In genomic region chr9:129697956-129698757, GRCh38 we compare ENCODE assay signal across 11 cellular contexts. TPM values are rescaled to one million over a fixed set of nuclear protein-coding genes. Genes with fewer than 3 reads are reported as not detected.
DNase-seq lines count a peak whose midpoint lies in the region; ATAC-seq, FAIRE-seq and TF ChIP-seq lines count a peak whose summit lies in the region.
"Had no signal": no experiment of that assay in that cellular context is flagged by ENCODE, and none has a peak within 500 bp of the region (broad histone marks: within the 10 kb centered on the region; RNA-seq: fewer than 3 reads in every experiment).

No MANE protein-coding gene starts in this region.

- H3K36me3 ChIP-seq in HUES6 (ENCODE audit: control insufficient read depth, insufficient read depth, low read length) (no peaks in the 10 kb centered on the region), ectodermal cell (ENCODE audit: control insufficient read depth, insufficient read depth, low read length) (no peaks in the 10 kb centered on the region)
- H3K36me3 ChIP-seq in naive thymus-derived CD4-positive, alpha-beta T cell (ENCODE audit: control insufficient read depth in 2 of 3, insufficient read depth in 3 of 3, low read length in 3 of 3) = no peaks in the 10 kb centered on the region
- H3K36me3 ChIP-seq: pancreas had no signal

- POLR2A ChIA-PET in A549 (lab: Yijun Ruan, JAX) = interaction anchor here (0.5 to 1.4 kb wide), 3 partner anchors 13 to 61 kb away, joined by 3 to 4 read pairs (median 3); no protein-coding TSS in a partner anchor
- POLR2A ChIA-PET in naive thymus-derived CD4-positive, alpha-beta T cell (lab: Charles Lee) = no interaction called here

- no peak for TF ChIP-seq POLR2A in A549 (IDR thresholded peaks at IDR 0.05; ENCODE audit: low read length)

- H3K4me1 ChIP-seq in A549 (peaks cover 17% of the 10 kb centered on the region), HUES6 (ENCODE audit: control insufficient read depth, insufficient read depth, low read length) (peaks cover 19% of the 10 kb centered on the region), ectodermal cell (ENCODE audit: control insufficient read depth, insufficient read depth, low read length) (peaks cover 4% of the 10 kb centered on the region)
- no peaks in the 10 kb centered on the region for H3K4me1 ChIP-seq in naive thymus-derived CD4-positive, alpha-beta T cell (ENCODE audit: control insufficient read depth in 2 of 2, insufficient read depth in 2 of 2, low read length in 2 of 2)

- H3K9ac ChIP-seq in HUES6 (ENCODE audit: low read length) = no peak overlapping the region

- H3K4me3 Mint-ChIP-seq in naive thymus-derived CD4-positive, alpha-beta T cell = peak overlapping the region in 6 of 10 donors; percentile 27 to 85 (median 48)

- H3K36me3 Mint-ChIP-seq in naive thymus-derived CD4-positive, alpha-beta T cell = no peaks in the 10 kb centered on the region

- H3K4me3 ChIP-seq in A549 (peak overlapping the region; percentile 64), HUES6 (ENCODE audit: low read depth, low read length) (peak overlapping the region; percentile 80), ectodermal cell (ENCODE audit: insufficient read depth, low read depth, low read length) (peak overlapping the region; percentile 32)
- no peak overlapping the region for H3K4me3 ChIP-seq in naive thymus-derived CD4-positive, alpha-beta T cell (ENCODE audit: low read length)

- peaks cover 25 to 61% (median 33%) of the 10 kb centered on the region in 5 donors for H3K27me3 Mint-ChIP-seq in naive thymus-derived CD4-positive, alpha-beta T cell

- peaks cover 0 to 4% (median 3%) of the 10 kb centered on the region in 7 donors for H3K4me1 Mint-ChIP-seq in naive thymus-derived CD4-positive, alpha-beta T cell

- no peak for TF ChIP-seq EP300 in A549 (IDR thresholded peaks at IDR 0.05)

- ATAC-seq in A549 (no peak), left lobe of liver (no peak)
- no peak for ATAC-seq in naive thymus-derived CD4-positive, alpha-beta T cell

- peak overlapping the region; percentile 99 for H3K4me2 ChIP-seq in A549

- H3K9me3 ChIP-seq in A549 (no peaks in the 10 kb centered on the region), HUES6 (ENCODE audit: control insufficient read depth, insufficient read depth, low read depth, low read length) (no peaks in the 10 kb centered on the region), ectodermal cell (ENCODE audit: control insufficient read depth, low read length) (no peaks in the 10 kb centered on the region)
- H3K9me3 ChIP-seq in naive thymus-derived CD4-positive, alpha-beta T cell (ENCODE audit: control insufficient read depth in 2 of 3, low read length in 3 of 3) = no peaks in the 10 kb centered on the region
- H3K9me3 ChIP-seq: pancreas had no signal

- H3K27me3 ChIP-seq in HUES6 (ENCODE audit: control insufficient read depth, insufficient read depth, low read length) = peaks cover 13% of the 10 kb centered on the region
- H3K27me3 ChIP-seq in ectodermal cell (ENCODE audit: control insufficient read depth, insufficient read depth, low read length, poor library complexity, severe bottlenecking) = peaks cover 25% of the 10 kb centered on the region
- no peaks in the 10 kb centered on the region for H3K27me3 ChIP-seq in naive thymus-derived CD4-positive, alpha-beta T cell (ENCODE audit: control insufficient read depth in 2 of 2, insufficient read depth in 2 of 2, low read length in 2 of 2)

- DNase-seq in A549 (ENCODE audit: low read depth in 1 of 2, low spot score in 1 of 2) (no peak), SKM-1 treated with dmso at 0.1 percent for 144 hours (lab: John Stamatoyannopoulos, UW; ENCODE audit: unreplicated experiment) (no peak), left lobe of liver (ENCODE audit: low spot score) (no peak), NCI-H345 treated with DMSO at 0.1 percent for 48 hours (lab: John Stamatoyannopoulos, UW; ENCODE audit: unreplicated experiment) (no peak), cerebellar cortex (ENCODE audit: low spot score) (no peak)
- peak in 1 of 9 donors; percentile 32 for DNase-seq in naive thymus-derived CD4-positive, alpha-beta T cell
- DNase-seq: NCI-H1694 treated with DMSO at 0.1 percent for 48 hours had no signal

- no peak for TF ChIP-seq RAD21 in A549 (conservative IDR thresholded peaks at IDR 0.05 in 1 of 2, IDR thresholded peaks at IDR 0.05 in 1 of 2)

- TF ChIP-seq CTCF in A549 (IDR thresholded peaks at IDR 0.05) = no peak

- peaks cover 0 to 3% (median 0%) of the 10 kb centered on the region in 11 donors for H3K9me3 Mint-ChIP-seq in naive thymus-derived CD4-positive, alpha-beta T cell

- WGBS in A549 (ENCODE audit: missing lambda C conversion rate) = 80% methylated on average over 22 of the region's 26 CpGs
- 64 to 65% methylated on average over 25 of the region's 26 CpGs for WGBS in ectodermal cell, 2 experiments

- CTCF ChIA-PET in A549 (lab: Yijun Ruan, JAX) = interaction anchor here (0.8 to 4.9 kb wide), 16 partner anchors 10 to 556 kb away, joined by 3 to 45 read pairs (median 4); partner anchors contain the start of gene ASB6
- CTCF ChIA-PET in naive thymus-derived CD4-positive, alpha-beta T cell (lab: Charles Lee) = no interaction called here

- H3K27ac ChIP-seq in A549 (peak overlapping the region; percentile 97), HUES6 (ENCODE audit: low read depth, low read length) (no peak overlapping the region), ectodermal cell (ENCODE audit: insufficient read depth, low read depth, low read length, poor library complexity, severe bottlenecking) (no peak overlapping the region)
- no peak overlapping the region for H3K27ac ChIP-seq in naive thymus-derived CD4-positive, alpha-beta T cell (ENCODE audit: low read depth, low read length)
- H3K27ac ChIP-seq: pancreas had no signal

- intact Hi-C loops in naive thymus-derived CD4-positive, alpha-beta T cell (cut with micrococcal nuclease) = no loop called here

- no peak for FAIRE-seq in A549 (lab: Jason Lieb, UNC)
- FAIRE-seq: G401.6, pancreas had no signal

- H3K27ac Mint-ChIP-seq in naive thymus-derived CD4-positive, alpha-beta T cell = peak overlapping the region in 1 of 9 donors; percentile 34

TF ChIP-seq in A549, 52 proteins besides CTCF, POLR2A, EP300 and RAD21 (continues in another document):
- TF ChIP-seq ATOH8 (CRISPR knock-in tag; IDR thresholded peaks at IDR 0.05; ENCODE audit: low read depth) = no peak
- TF ChIP-seq KDM1A (IDR thresholded peaks at IDR 0.05; ENCODE audit: low read depth) = no peak
- TF ChIP-seq EHF (CRISPR knock-in tag; IDR thresholded peaks at IDR 0.05) = no peak
- TF ChIP-seq MAZ (IDR thresholded peaks at IDR 0.05; ENCODE audit: borderline replicate concordance, low read depth, low read length) = no peak
- no peak for TF ChIP-seq CHD4 (IDR thresholded peaks at IDR 0.05; ENCODE audit: borderline replicate concordance)
- no peak for TF ChIP-seq CHD2 (IDR thresholded peaks at IDR 0.05; ENCODE audit: low read length, partially characterized antibody)

RNA-seq across cellular contexts. Expression of gene PRRX2, which starts 32.7 kb away (rescaled TPM):
- polyA plus RNA-seq in A549 (2011; rRNA removed) = 0.90 and 0.95 TPM in 2 replicates
- polyA plus RNA-seq in A549 (2012; cell fraction: cytosol; rRNA removed) = 4.3 and 6.6 TPM in 2 replicates
- 3.9 and 5.1 TPM in 2 replicates for polyA plus RNA-seq in A549 (2012; cell fraction: nucleus; rRNA removed)
- polyA plus RNA-seq in A549 (2017; fragmentation: RNase III; extraction: RNeasy Plus Mini Kit Qiagen cat#74134 plus additional on column Dnase treatment) = 2.2 to 2.7 TPM (median 2.3 TPM) in 3 replicates
- 0.79 and 1.0 TPM in 2 replicates for polyA minus RNA-seq in A549 (2011; rRNA and poly(A)+ RNA removed)
- polyA plus RNA-seq in ectodermal cell (2013, experiment 1 of 4) = 8.8 TPM
- 9.9 TPM for polyA plus RNA-seq in ectodermal cell (2013, experiment 2 of 4)
- polyA plus RNA-seq in ectodermal cell (2013, experiment 3 of 4) = 10.7 TPM
- 11.3 TPM for polyA plus RNA-seq in ectodermal cell (2013, experiment 4 of 4)
- 1 to 10 TPM in 1 of 5 experiments, not detected in 4; 1.1 TPM for total RNA-seq in naive thymus-derived CD4-positive, alpha-beta T cell
- polyA plus RNA-seq in naive thymus-derived CD4-positive, alpha-beta T cell = not detected
- not detected for total RNA-seq in left lobe of liver

RNA-seq across cellular contexts. Expression of gene PTGES, which starts 54.7 kb away (rescaled TPM):
- 19.1 and 22.1 TPM in 2 replicates for polyA plus RNA-seq in A549 (2011; rRNA removed)
- 30.0 and 40.9 TPM in 2 replicates for polyA plus RNA-seq in A549 (2012; cell fraction: cytosol; rRNA removed)
- 14.0 and 16.6 TPM in 2 replicates for polyA plus RNA-seq in A549 (2012; cell fraction: nucleus; rRNA removed)
- polyA plus RNA-seq in A549 (2017; fragmentation: RNase III; extraction: RNeasy Plus Mini Kit Qiagen cat#74134 plus additional on column Dnase treatment) = 48.1 to 58.8 TPM (median 53.7 TPM) in 3 replicates
- polyA minus RNA-seq in A549 (2011; rRNA and poly(A)+ RNA removed) = 19.5 and 23.8 TPM in 2 replicates
- 3.4 TPM for polyA plus RNA-seq in ectodermal cell (2013, experiment 1 of 4)
- 3.5 TPM for polyA plus RNA-seq in ectodermal cell (2013, experiment 2 of 4)
- 4.1 TPM for polyA plus RNA-seq in ectodermal cell (2013, experiment 3 of 4)
- 4.5 TPM for polyA plus RNA-seq in ectodermal cell (2013, experiment 4 of 4)
- 1 to 10 TPM in 1 of 5 experiments, under 1 TPM in 2, not detected in 2; 0.19 to 1.1 (median 0.50) TPM for total RNA-seq in naive thymus-derived CD4-positive, alpha-beta T cell
- polyA plus RNA-seq in naive thymus-derived CD4-positive, alpha-beta T cell = not detected
- total RNA-seq in left lobe of liver = not detected

RNA-seq across cellular contexts. Expression of gene ASB6, which starts 56.2 kb away (rescaled TPM):
- polyA plus RNA-seq in A549 (2011; rRNA removed) = 9.2 and 9.4 TPM in 2 replicates
- polyA plus RNA-seq in A549 (2012; cell fraction: cytosol; rRNA removed) = 19.0 and 23.7 TPM in 2 replicates
- 31.4 and 37.7 TPM in 2 replicates for polyA plus RNA-seq in A549 (2012; cell fraction: nucleus; rRNA removed)
- polyA plus RNA-seq in A549 (2017; fragmentation: RNase III; extraction: RNeasy Plus Mini Kit Qiagen cat#74134 plus additional on column Dnase treatment) = 16.3 to 17.3 TPM (median 16.3 TPM) in 3 replicates
- 7.4 and 8.4 TPM in 2 replicates for polyA minus RNA-seq in A549 (2011; rRNA and poly(A)+ RNA removed)
- polyA plus RNA-seq in ectodermal cell (2013, experiment 1 of 4) = 20.0 TPM
- polyA plus RNA-seq in ectodermal cell (2013, experiment 2 of 4) = 20.5 TPM
- polyA plus RNA-seq in ectodermal cell (2013, experiment 3 of 4) = 16.8 TPM
- 17.5 TPM for polyA plus RNA-seq in ectodermal cell (2013, experiment 4 of 4)
- total RNA-seq in naive thymus-derived CD4-positive, alpha-beta T cell = 10 to 100 TPM; 25.0 to 33.2 (median 28.1) TPM
- polyA plus RNA-seq in naive thymus-derived CD4-positive, alpha-beta T cell = 10 to 100 TPM; 18.5 to 40.9 TPM
- total RNA-seq in left lobe of liver = 6.6 TPM

Comparison
In these comparisons a context has a peak if more than half of its experiments do, and no peak if none do; other contexts are left out.
1. H3K27ac ChIP-seq: peak in A549 (2 of 2); none in HUES6 (single experiment), ectodermal cell (single experiment) and naive thymus-derived CD4-positive, alpha-beta T cell (single experiment).